ENCODE assay signal across 1 cellular context in the genomic region with DNA sequence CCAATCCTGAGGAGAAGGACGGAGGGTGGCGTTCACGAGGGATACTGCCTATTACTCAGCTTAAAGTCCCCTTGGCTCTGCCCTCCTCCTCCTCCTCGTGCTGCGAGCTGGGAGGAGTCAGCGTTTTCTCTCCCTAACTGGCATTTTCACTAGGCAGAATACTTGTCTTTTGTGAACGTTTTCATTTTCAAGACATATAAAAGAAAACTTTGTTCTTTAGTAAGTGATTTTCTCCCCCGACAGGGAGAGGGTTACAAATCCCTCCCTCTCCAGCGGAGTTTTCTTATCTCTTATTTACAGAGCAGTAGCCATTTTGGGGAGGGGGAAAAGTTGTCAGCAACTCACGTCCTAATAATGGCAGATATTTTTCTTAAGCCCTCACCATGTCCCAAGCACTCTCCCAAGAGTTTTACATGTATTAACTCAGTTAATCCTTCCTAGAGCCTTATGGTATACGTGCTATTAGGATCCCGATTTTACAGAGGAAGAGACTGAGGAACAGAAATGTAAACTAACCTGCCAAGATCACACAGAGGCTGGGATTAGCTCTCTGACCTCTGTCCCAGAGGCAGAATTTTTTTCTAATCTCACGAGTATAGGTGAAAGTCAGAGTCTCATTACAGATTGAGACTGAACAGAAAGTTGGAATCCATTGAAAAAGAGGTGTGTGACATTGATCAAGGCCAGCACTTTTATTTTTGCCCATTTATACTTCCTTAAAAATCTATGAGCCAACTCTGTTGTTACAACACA.
TF ChIP-seq lines count a peak whose summit lies in the region.

No MANE protein-coding gene starts in this region.

TF ChIP-seq in IMR-90, 13 proteins besides CTCF, POLR2A, EP300 and RAD21 (continued from another document):
- TF ChIP-seq ELK1 (IDR thresholded peaks at IDR 0.05; ENCODE audit: borderline replicate concordance, low read depth, low read length): no peak
TF ChIP-seq in IMR-90: peak in this region for 5.
